ENCODE assay signal across 16 cellular contexts in the genomic region with DNA sequence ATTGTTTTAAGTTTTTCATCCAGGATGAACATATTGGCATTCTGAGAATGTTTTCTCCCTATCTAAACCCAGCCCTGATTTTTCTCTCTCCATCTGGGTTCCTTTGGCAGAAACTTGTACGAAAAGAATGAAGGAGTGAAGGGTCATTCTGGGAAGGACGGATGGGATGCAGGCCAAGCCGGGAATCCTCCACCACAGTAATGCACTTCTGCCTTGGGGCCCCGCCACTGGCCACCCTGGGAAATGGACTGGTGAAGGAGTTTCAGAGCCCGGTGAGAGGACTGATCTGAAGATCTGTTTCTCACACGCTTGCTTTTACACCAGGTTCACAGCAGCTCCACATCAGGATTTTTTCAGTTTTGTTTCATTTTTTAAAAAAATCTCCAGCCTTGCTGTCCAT.
"Had no signal": no experiment of that assay in that cellular context is flagged by ENCODE, and none has a peak within 500 bp of the region (broad histone marks: within the 10 kb centered on the region; RNA-seq: fewer than 3 reads in every experiment).

No MANE protein-coding gene starts in this region.

- H3K4me3 ChIP-seq: dorsolateral prefrontal cortex, SK-N-MC, tibial nerve, uterus had no signal

- H3K36me3 ChIP-seq: tibial nerve, uterus had no signal

- DNase-seq: activated naive CD4-positive, alpha-beta T cell treated with Interleukin-2 at 50 U/mL for 16 hours; cerebellar nuclear complex; dorsolateral prefrontal cortex; endodermal cell; erythroblast; foreskin fibroblast; glutamatergic neuron; stimulated activated CD4-positive, alpha-beta T cell treated with anti-CD3 and anti-CD28 coated beads, Interleukin-4, amount 100 ng/mL, for 24 hours; stimulated activated naive CD4-positive, alpha-beta T cell had no signal

- H3K27ac ChIP-seq: dorsolateral prefrontal cortex, parathyroid adenoma, SK-N-MC had no signal

- H3K27me3 ChIP-seq: tibial nerve, uterus had no signal

- H3K4me3 Mint-ChIP-seq: activated T-helper 17 cell treated with anti-CD3 and anti-CD28 coated beads, Interleukin-2, amount 50 U/mL, for 72 hours; brain; endodermal cell; nephron progenitor cell had no signal

- H3K4me1 Mint-ChIP-seq: activated T-helper 17 cell treated with anti-CD3 and anti-CD28 coated beads, Interleukin-2, amount 50 U/mL, for 72 hours had no signal

- H3K9me3 Mint-ChIP-seq: endodermal cell had no signal

- H3K27ac Mint-ChIP-seq: activated T-helper 17 cell treated with anti-CD3 and anti-CD28 coated beads, Interleukin-2, amount 50 U/mL, for 72 hours; endodermal cell; nephron progenitor cell had no signal

- H3K9ac ChIP-seq: parathyroid adenoma had no signal

- H3K27me3 Mint-ChIP-seq: activated T-helper 17 cell treated with anti-CD3 and anti-CD28 coated beads, Interleukin-2, amount 50 U/mL, for 72 hours had no signal

- H3K9me3 ChIP-seq: uterus had no signal

- H3K36me3 Mint-ChIP-seq: brain had no signal

- H3K4me1 ChIP-seq: parathyroid adenoma, uterus had no signal
